Comparison of ENCODE assay signal across 26 cellular contexts in genomic region chr1:171871848-171872247, GRCh38.
"Had no signal": no experiment of that assay in that cellular context is flagged by ENCODE, and none has a peak within 500 bp of the region (broad histone marks: within the 10 kb centered on the region; RNA-seq: fewer than 3 reads in every experiment).

No MANE protein-coding gene starts in this region.

- DNase-seq: hypothalamus; immature natural killer cell; kidney; left colon; left lung; lower lobe of right lung; mammary epithelial cell; midbrain; mucosa of descending colon; naive thymus-derived CD4-positive, alpha-beta T cell; ovary; right lobe of liver; stimulated activated CD4-positive, alpha-beta T cell treated with anti-CD3 and anti-CD28 coated beads, Interleukin-1b, Interleukin-23, amount 100 ng/mL, for 48 hours; stimulated activated CD4-positive, alpha-beta T cell treated with anti-CD3 and anti-CD28 coated beads, Interleukin-2, amount 100 ng/mL, for 48 hours; stimulated activated CD4-positive, alpha-beta T cell treated with anti-CD3 and anti-CD28 coated beads, Interleukin-4, amount 100 ng/mL, for 4 hours; stimulated activated CD8-positive, alpha-beta memory T cell treated with anti-CD3 and anti-CD28 coated beads, Interleukin-4, amount 100 ng/mL, for 48 hours; stimulated activated naive CD4-positive, alpha-beta T cell treated with Interleukin-2 at 50 U/mL for 16 hours; stimulated activated naive CD8-positive, alpha-beta T cell treated with anti-CD3 and anti-CD28 coated beads, Interleukin-15, amount 100 ng/mL, for 72 hours; substantia nigra; transverse colon; upper lobe of left lung had no signal

- H3K27ac ChIP-seq: left lung, lower lobe of right lung, ovary, right atrium auricular region, right lobe of liver, transverse colon, upper lobe of left lung, vagina had no signal

- H3K36me3 ChIP-seq: left lung, lower lobe of right lung, ovary, right atrium auricular region, right lobe of liver, transverse colon, upper lobe of left lung, vagina had no signal

- H3K27me3 ChIP-seq: left lung, ovary, right atrium auricular region, right lobe of liver, transverse colon, upper lobe of left lung, vagina had no signal

- ATAC-seq: left colon; left lung; lower lobe of right lung; mucosa of descending colon; naive thymus-derived CD4-positive, alpha-beta T cell; natural killer cell treated with Interleukin-12 subunit alpha and Interleukin-12 subunit beta and Interleukin-15 and Interleukin-18, amount 100 ng/mL, for 72 hours; right lobe of liver; stimulated activated memory B cell treated with anti-CD40 and anti-IgM and Interleukin-4, amounts not matched to agents 10 μg/mL and 1 μg/mL and 100 μg/mL, for 72 hours; stimulated activated naive CD8-positive, alpha-beta T cell treated with anti-CD3 and anti-CD28 coated beads, Interleukin-15, amount 100 ng/mL, for 72 hours had no signal

- H3K4me3 ChIP-seq: left lung, lower lobe of right lung, mucosa of descending colon, ovary, right atrium auricular region, right lobe of liver, smooth muscle cell, transverse colon, upper lobe of left lung, vagina had no signal

- H3K4me2 ChIP-seq: smooth muscle cell had no signal

- H3K4me1 ChIP-seq: right atrium auricular region, right lobe of liver, transverse colon, vagina had no signal

- H3K9me3 ChIP-seq: left lung, lower lobe of right lung, mucosa of descending colon, ovary, right atrium auricular region, right lobe of liver, transverse colon, upper lobe of left lung, vagina had no signal
